ENCODE assay signal across 8 cellular contexts in the genomic region with DNA sequence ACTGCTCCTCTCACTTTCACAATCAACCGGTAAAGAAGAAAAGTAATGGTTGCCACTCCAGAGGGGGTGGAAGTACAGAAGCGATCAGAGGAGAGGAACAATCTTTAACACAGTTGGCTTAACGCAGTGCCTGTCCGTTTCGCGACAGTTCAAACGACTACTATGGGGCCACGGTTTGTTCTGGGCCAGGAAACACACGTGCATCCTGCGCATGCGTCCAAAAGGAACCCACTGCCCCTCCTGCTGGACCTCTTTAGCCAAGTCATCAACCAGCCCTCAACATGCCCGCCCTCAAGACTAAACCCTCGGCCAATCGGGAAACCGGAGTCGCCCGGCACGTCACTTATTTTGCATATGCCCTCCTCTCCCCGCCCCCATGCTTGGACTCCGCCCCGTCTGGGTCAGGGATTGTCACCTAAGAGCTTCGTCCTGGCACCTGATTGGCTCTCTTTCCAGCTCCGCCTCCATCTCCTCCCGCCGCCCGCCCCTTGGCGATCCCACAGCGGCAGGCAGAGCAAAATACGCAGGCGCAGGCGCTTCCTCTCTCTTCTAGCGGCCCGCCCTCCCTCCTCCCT. TPM values are rescaled to one million over a fixed set of nuclear protein-coding genes. Genes with fewer than 3 reads are reported as not detected.
A peak's percentile ranks its signal among the peaks of the same experiment; 100 is the strongest.
DNase-seq lines count a peak whose midpoint lies in the region; ATAC-seq, FAIRE-seq and TF ChIP-seq lines count a peak whose summit lies in the region.

No MANE protein-coding gene starts in this region.

- 1% methylated on average over 33 of the region's 33 CpGs for WGBS in lower leg skin, 2 donors

- H3K4me3 Mint-ChIP-seq in dendritic cell treated with granulocyte-macrophage colony-stimulating factor and Interleukin-4, amounts not matched to agents 40 ng/mL and 50 ng/mL, for 4 days: peak overlapping the region; percentile 80

- no peaks in the 10 kb centered on the region for H3K27me3 Mint-ChIP-seq in dendritic cell treated with granulocyte-macrophage colony-stimulating factor and Interleukin-4, amounts not matched to agents 40 ng/mL and 50 ng/mL, for 4 days

- intact Hi-C loops in dendritic cell treated with granulocyte-macrophage colony-stimulating factor and Interleukin-4, amounts not matched to agents 40 ng/mL and 50 ng/mL, for 4 days (cut with micrococcal nuclease): loop anchor here (5.0 kb wide), 2 partner anchors 914 to 1156 kb away; a partner anchor contains a TSS
- intact Hi-C loops in lower leg skin (cut with DNase I; ENCODE audit: low total_unique reads): no loop called here

- peaks cover 38% of the 10 kb centered on the region for H3K36me3 Mint-ChIP-seq in dendritic cell treated with granulocyte-macrophage colony-stimulating factor and Interleukin-4, amounts not matched to agents 40 ng/mL and 50 ng/mL, for 4 days (ENCODE audit: low read depth)

- ATAC-seq in GM19035 (IDR thresholded peaks at IDR 0.05; ENCODE audit: unreplicated experiment): peak; percentile 78
- ATAC-seq in HG03378 (IDR thresholded peaks at IDR 0.05; ENCODE audit: unreplicated experiment): peak; percentile 81

- no peak for TF ChIP-seq CTCF in lower leg skin (IDR thresholded peaks at IDR 0.05)

- no peaks in the 10 kb centered on the region for H3K9me3 Mint-ChIP-seq in dendritic cell treated with granulocyte-macrophage colony-stimulating factor and Interleukin-4, amounts not matched to agents 40 ng/mL and 50 ng/mL, for 4 days

- H3K4me1 Mint-ChIP-seq in dendritic cell treated with granulocyte-macrophage colony-stimulating factor and Interleukin-4, amounts not matched to agents 40 ng/mL and 50 ng/mL, for 4 days (ENCODE audit: low read depth): peaks cover 67% of the 10 kb centered on the region

- DNase-seq in activated CD4-positive, CD25-positive, alpha-beta regulatory T cell treated with anti-CD3 and anti-CD28 coated beads, Interleukin-2, amount 50 U/mL, for 72 hours: peak; percentile 100
- peak; percentile 100 for DNase-seq in lower leg skin (ENCODE audit: low spot score in 2 of 2)
- DNase-seq in stimulated activated CD4-positive, alpha-beta T cell treated with anti-CD3 and anti-CD28 coated beads, TNF-alpha, amount 100 ng/mL, for 48 hours (ENCODE audit: low read depth in 3 of 3): peak; percentile 99 to 100 (median 99)
- no peak for DNase-seq in NCI-H1930 (lab: John Stamatoyannopoulos, UW)

- H3K27ac Mint-ChIP-seq in dendritic cell treated with granulocyte-macrophage colony-stimulating factor and Interleukin-4, amounts not matched to agents 40 ng/mL and 50 ng/mL, for 4 days: peak overlapping the region; percentile 98

- no peak for TF ChIP-seq POLR2A in lower leg skin (IDR thresholded peaks at IDR 0.05)

- FAIRE-seq in A204.1 (lab: Jason Lieb, UNC): peak; percentile 99

- H3K4me3 ChIP-seq in lower leg skin (ENCODE audit: low read depth, poor library complexity, severe bottlenecking): no peak overlapping the region

RNA-seq across cellular contexts. Expression of a gene that starts 0.3 kb away (rescaled TPM):
- 100 to 1,000 TPM in 2 of 4 donors, 10 to 100 TPM in 2; 84.1 to 113 (median 103) TPM for total RNA-seq in lower leg skin

Comparison
In these comparisons a context has a peak if more than half of its experiments do, and no peak if none do; other contexts are left out.
1. DNase-seq: peak in activated CD4-positive, CD25-positive, alpha-beta regulatory T cell treated with anti-CD3 and anti-CD28 coated beads, Interleukin-2, amount 50 U/mL, for 72 hours (single experiment), lower leg skin (2 of 2) and stimulated activated CD4-positive, alpha-beta T cell treated with anti-CD3 and anti-CD28 coated beads, TNF-alpha, amount 100 ng/mL, for 48 hours (3 of 3); none in NCI-H1930 (0 of 2).